In the genomic region with DNA sequence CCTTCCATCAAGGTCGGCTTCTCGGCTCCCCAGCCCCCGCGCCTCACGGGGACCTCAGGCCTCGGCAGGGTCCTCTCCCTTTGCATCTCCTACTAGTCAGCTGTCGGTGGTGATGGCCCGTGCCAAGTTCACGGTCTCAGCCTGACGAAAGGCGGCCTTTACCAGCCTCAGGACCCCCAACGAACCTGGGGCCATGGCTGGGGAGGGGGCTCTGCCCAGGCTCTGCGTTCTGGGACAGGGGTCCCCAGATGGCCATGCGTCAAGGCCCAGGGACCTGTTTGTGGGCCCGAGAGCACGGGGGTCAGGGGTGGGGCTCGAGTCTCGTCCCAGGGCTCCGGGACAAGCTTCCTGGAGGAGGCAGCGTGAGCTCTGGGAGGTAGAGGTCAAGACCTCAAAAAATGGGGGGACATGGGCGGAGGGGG, we compare ENCODE assay signal across 8 cellular contexts. TPM values are rescaled to one million over a fixed set of nuclear protein-coding genes. Genes with fewer than 3 reads are reported as not detected.
DNase-seq lines count a peak whose midpoint lies in the region; ATAC-seq and TF ChIP-seq lines count a peak whose summit lies in the region.

No MANE protein-coding gene starts in this region.

- no peaks in the 10 kb centered on the region for H3K27me3 ChIP-seq in CD8-positive, alpha-beta memory T cell (ENCODE audit: insufficient read depth, low read length, poor library complexity, severe bottlenecking)
- no peaks in the 10 kb centered on the region for H3K27me3 ChIP-seq in RWPE2 (ENCODE audit: insufficient read depth, poor library complexity, severe bottlenecking)
- H3K27me3 ChIP-seq in osteoblast (ENCODE audit: insufficient read depth, low read length), result no peaks in the 10 kb centered on the region

- H3K4me3 ChIP-seq in CD8-positive, alpha-beta memory T cell (ENCODE audit: low read length), result peak overlapping the region; percentile 47
- H3K4me3 ChIP-seq in RWPE2 (ENCODE audit: severe bottlenecking), result peak overlapping the region; percentile 26
- peak overlapping the region; percentile 56 for H3K4me3 ChIP-seq in epithelial cell of proximal tubule (ENCODE audit: low read depth, low read length)
- H3K4me3 ChIP-seq in osteoblast (ENCODE audit: insufficient read depth, low read length), result peak overlapping the region; percentile 72

- H3K4me3 Mint-ChIP-seq in CD8-positive, alpha-beta memory T cell, result peak overlapping the region; percentile 48 to 82 (median 60)

- no peaks in the 10 kb centered on the region for H3K9me3 ChIP-seq in CD8-positive, alpha-beta memory T cell (ENCODE audit: low read length)
- no peaks in the 10 kb centered on the region for H3K9me3 ChIP-seq in RWPE2 (ENCODE audit: severe bottlenecking)
- H3K9me3 ChIP-seq in osteoblast (ENCODE audit: low read depth, low read length), result no peaks in the 10 kb centered on the region

- in situ Hi-C loops in ACHN (cut with HindIII; ENCODE audit: low pct_ligation_motif_present, low pct_unique_long_range_greater_than_20kb, low sequenced_read_pairs), result no loop called here

- no peaks in the 10 kb centered on the region for H3K79me2 ChIP-seq in osteoblast (ENCODE audit: insufficient read depth, low read length)

- H3K36me3 ChIP-seq in CD8-positive, alpha-beta memory T cell (ENCODE audit: insufficient read depth, low read length), result no peaks in the 10 kb centered on the region
- no peaks in the 10 kb centered on the region for H3K36me3 ChIP-seq in RWPE2 (ENCODE audit: low read depth)
- no peaks in the 10 kb centered on the region for H3K36me3 ChIP-seq in osteoblast (ENCODE audit: insufficient read depth, low read length)

- CTCF ChIA-PET in CD8-positive, alpha-beta memory T cell (lab: Charles Lee), result interaction anchor here (0.9 to 5.1 kb wide), 60 partner anchors 8 to 226 kb away, joined by 3 to 69 read pairs (median 6); a partner anchor contains a TSS

- peak overlapping the region in 7 of 8 donors; percentile 29 to 91 (median 80) for H3K27ac Mint-ChIP-seq in CD8-positive, alpha-beta memory T cell

- POLR2A ChIA-PET in CD8-positive, alpha-beta memory T cell (lab: Charles Lee), result interaction anchor here (1.0 to 1.5 kb wide), 3 partner anchors 22 to 45 kb away, joined by 3 to 5 read pairs (median 4); no protein-coding TSS in a partner anchor

- H3K27me3 Mint-ChIP-seq in CD8-positive, alpha-beta memory T cell, result no peaks in the 10 kb centered on the region

- H3K9me3 Mint-ChIP-seq in CD8-positive, alpha-beta memory T cell, result no peaks in the 10 kb centered on the region

- peak overlapping the region; percentile 84 for H3K4me2 ChIP-seq in osteoblast (ENCODE audit: insufficient read depth, low read length)

- peak in 1 of 5 donors; percentile 6 for DNase-seq in CD8-positive, alpha-beta memory T cell
- no peak for DNase-seq in RWPE2 (ENCODE audit: low spot score)
- DNase-seq in epithelial cell of proximal tubule (ENCODE audit: low read depth), result no peak
- peak; percentile 87 for DNase-seq in osteoblast (ENCODE audit: insufficient read length, low spot score, missing footprints)
- DNase-seq in ACHN, result no peak
- DNase-seq in glomerular visceral epithelial cell (ENCODE audit: extremely low spot score), result no peak
- no peak for DNase-seq in stimulated activated CD4-positive, alpha-beta T cell treated with anti-CD3 and anti-CD28 coated beads, Interleukin-4, amount 100 ng/mL, for 1 hour

- H3K4me1 Mint-ChIP-seq in CD8-positive, alpha-beta memory T cell, result peaks cover 10 to 13% (median 12%) of the 10 kb centered on the region in 3 donors

- no peak for ATAC-seq in RWPE2 (ENCODE audit: low read depth)
- no peak for ATAC-seq in GM21825 (IDR thresholded peaks at IDR 0.05; ENCODE audit: unreplicated experiment)

- no peaks in the 10 kb centered on the region for H4K20me1 ChIP-seq in osteoblast (ENCODE audit: insufficient read depth, low read length)

- peaks cover 13% of the 10 kb centered on the region for H3K4me1 ChIP-seq in CD8-positive, alpha-beta memory T cell (ENCODE audit: insufficient read depth, low read length)
- H3K4me1 ChIP-seq in RWPE2 (ENCODE audit: insufficient read depth, poor library complexity, severe bottlenecking) (peaks cover 9% of the 10 kb centered on the region), osteoblast (ENCODE audit: insufficient read depth, low read length) (peaks cover 12% of the 10 kb centered on the region)

- peak overlapping the region; percentile 75 for H3K27ac ChIP-seq in CD8-positive, alpha-beta memory T cell (ENCODE audit: low read depth, low read length)
- peak overlapping the region; percentile 63 for H3K27ac ChIP-seq in RWPE2 (ENCODE audit: poor library complexity, severe bottlenecking)
- H3K27ac ChIP-seq in osteoblast (ENCODE audit: low read depth, low read length), result peak overlapping the region; percentile 91

- TF ChIP-seq CTCF in RWPE2 (IDR thresholded peaks at IDR 0.05; ENCODE audit: poor library complexity, severe bottlenecking) (no peak), epithelial cell of proximal tubule (conservative IDR thresholded peaks at IDR 0.05; ENCODE audit: low read depth, low read length) (no peak), osteoblast (IDR thresholded peaks at IDR 0.05; ENCODE audit: extremely low read depth, low read depth, low read length) (no peak)

- peak overlapping the region; percentile 99 for H2AFZ ChIP-seq in osteoblast (ENCODE audit: low read length)

- no peaks in the 10 kb centered on the region for H3K36me3 Mint-ChIP-seq in CD8-positive, alpha-beta memory T cell

RNA-seq across cellular contexts. Expression of a gene that starts 32.8 kb away (rescaled TPM):
- total RNA-seq in CD8-positive, alpha-beta memory T cell, result under 1 TPM; 0.35 to 0.42 TPM
- polyA plus RNA-seq in CD8-positive, alpha-beta memory T cell, result 0.72 TPM
- 0.06 TPM in 1 of 2 replicates, not detected in the other for total RNA-seq in epithelial cell of proximal tubule
- total RNA-seq in osteoblast, result 0.29 and 0.36 TPM in 2 replicates

RNA-seq across cellular contexts. Expression of a gene that starts 46.7 kb away (rescaled TPM):
- total RNA-seq in CD8-positive, alpha-beta memory T cell, result 100 to 1,000 TPM; 109 to 116 TPM
- 24.2 TPM for polyA plus RNA-seq in CD8-positive, alpha-beta memory T cell
- total RNA-seq in epithelial cell of proximal tubule (41.9 and 45.2 TPM in 2 replicates), osteoblast (45.2 and 47.1 TPM in 2 replicates)
